ENCODE assay signal across 1 cellular context in the genomic region with DNA sequence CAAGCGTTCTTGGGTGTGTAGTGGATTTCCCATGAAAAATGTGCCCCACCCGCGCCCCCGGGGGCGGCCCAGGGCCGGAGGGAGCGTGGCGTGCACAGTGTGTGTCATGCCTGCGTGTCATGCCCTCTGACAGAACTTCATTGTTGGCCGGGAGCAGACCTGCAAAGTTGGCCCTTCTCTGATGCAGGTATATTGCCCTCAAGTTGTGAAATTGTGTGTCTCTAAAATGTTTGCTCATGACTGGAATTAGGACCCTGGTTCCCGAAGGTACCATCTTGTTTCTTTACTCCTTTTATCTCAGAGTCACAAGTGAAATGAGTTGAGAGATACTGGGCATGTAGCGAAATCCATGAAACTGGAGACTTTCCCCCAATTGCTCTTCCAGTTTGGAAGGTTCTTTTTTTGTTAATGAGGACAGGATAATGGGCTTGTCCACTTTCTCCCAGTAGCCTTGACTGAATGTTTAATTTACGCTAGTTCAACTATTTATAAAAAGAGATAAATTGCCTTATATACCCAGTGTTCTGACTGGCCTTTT.
TF ChIP-seq lines count a peak whose summit lies in the region.

No MANE protein-coding gene starts in this region.

TF ChIP-seq in HepG2, 621 proteins besides CTCF, POLR2A, EP300 and RAD21 (continued from another document):
- TF ChIP-seq CCDC6 (CRISPR knock-in tag; IDR thresholded peaks at IDR 0.05) (no peak), PITX1 (CRISPR knock-in tag; IDR thresholded peaks at IDR 0.05) (no peak), SMAD9 (CRISPR knock-in tag; IDR thresholded peaks at IDR 0.05) (no peak), SP2 (CRISPR knock-in tag; IDR thresholded peaks at IDR 0.05) (no peak)
